ENCODE assay signal across 17 cellular contexts in genomic region chr10:72810976-72811375, GRCh38.
DNase-seq lines count a peak whose midpoint lies in the region; ATAC-seq and TF ChIP-seq lines count a peak whose summit lies in the region.
"Had no signal": no experiment of that assay in that cellular context is flagged by ENCODE, and none has a peak within 500 bp of the region (broad histone marks: within the 10 kb centered on the region; RNA-seq: fewer than 3 reads in every experiment).

No MANE protein-coding gene starts in this region.

- peaks cover 32% of the 10 kb centered on the region for H3F3A ChIP-seq in PC-9 (ENCODE audit: insufficient read depth, low read depth)

- intact Hi-C loops in PC-9 (cut with micrococcal nuclease; ENCODE audit: unreplicated experiment), result no loop called here
- intact Hi-C loops in left cardiac atrium (cut with DNase I), result loop anchor here in 1 of 2 donors (10.0 kb wide), 1 partner anchor 106 kb away; no protein-coding TSS in a partner anchor
- intact Hi-C loops in vagina (cut with DNase I), result no loop called here

- no peak overlapping the region for H2BK20ac ChIP-seq in H9 (ENCODE audit: low read depth, low read length, poor library complexity, severe bottlenecking)

- H3K79me2 ChIP-seq in H9 (ENCODE audit: insufficient read depth, low read length), result no peaks in the 10 kb centered on the region; the same call in 1 of the 2 replicates
- H3K79me2 ChIP-seq in PC-9 (ENCODE audit: low read depth), result peaks cover 18% of the 10 kb centered on the region

- H3K4me1 Mint-ChIP-seq in H9 (peaks cover 22 to 29% of the 10 kb centered on the region in 2 experiments), osteocyte (ENCODE audit: unreplicated experiment) (peaks cover 46% of the 10 kb centered on the region)

- no peak overlapping the region for H4K5ac ChIP-seq in H9 (ENCODE audit: insufficient read length, low read depth, low read length)

- no peaks in the 10 kb centered on the region for H4K20me1 ChIP-seq in H9 (ENCODE audit: control insufficient read depth, insufficient read depth, insufficient read length)
- H4K20me1 ChIP-seq in PC-9 (ENCODE audit: insufficient read depth), result no peaks in the 10 kb centered on the region
- H4K20me1 ChIP-seq: BLaER1 had no signal

- no peak overlapping the region for H3K18ac ChIP-seq in H9 (ENCODE audit: insufficient read length, low read depth, low read length)

- no peaks in the 10 kb centered on the region for H3K27me3 ChIP-seq in H9 (ENCODE audit: insufficient read depth, low read length)
- H3K27me3 ChIP-seq in PC-9 (ENCODE audit: insufficient read depth, low read depth), result no peaks in the 10 kb centered on the region
- no peaks in the 10 kb centered on the region for H3K27me3 ChIP-seq in vagina
- H3K27me3 ChIP-seq: BLaER1 had no signal

- no peaks in the 10 kb centered on the region for H3K79me1 ChIP-seq in H9 (ENCODE audit: insufficient read depth, low read depth, low read length, poor library complexity, severe bottlenecking)

- no peak overlapping the region for H3K4ac ChIP-seq in H9 (ENCODE audit: low read depth, low read length)

- H3K27me3 Mint-ChIP-seq in H9 (ENCODE audit: low read depth), result no peaks in the 10 kb centered on the region
- H3K27me3 Mint-ChIP-seq in osteocyte (ENCODE audit: unreplicated experiment), result no peaks in the 10 kb centered on the region
- H3K27me3 Mint-ChIP-seq: CD4-positive, alpha-beta memory T cell had no signal

- H3K9me2 ChIP-seq in PC-9 (ENCODE audit: insufficient read depth), result no peaks in the 10 kb centered on the region

- H4K91ac ChIP-seq in H9 (ENCODE audit: insufficient read length, low read depth, low read length), result no peak overlapping the region

- H3K27ac ChIP-seq in H9 (ENCODE audit: insufficient read length, low read depth, low read length), result no peak overlapping the region
- 0 out of 2 replicates have a peak overlapping the region, but pooled peaks have one; percentile 36 for H3K27ac ChIP-seq in PC-9
- peak overlapping the region; percentile 70 for H3K27ac ChIP-seq in epithelial cell of prostate
- H3K27ac ChIP-seq in vagina, result no peak overlapping the region
- H3K27ac ChIP-seq in caudate nucleus (ENCODE audit: low read depth, low read length), result no peak overlapping the region
- H3K27ac ChIP-seq: BLaER1, GM23248 had no signal

- no peak overlapping the region for H3K23ac ChIP-seq in H9 (ENCODE audit: insufficient read length, low read depth, low read length)

- no peak overlapping the region for H3T11ph ChIP-seq in H9 (ENCODE audit: low read length)

- H3K4me1 ChIP-seq in H9 (ENCODE audit: insufficient read depth, low read length) (no peaks in the 10 kb centered on the region), PC-9 (replicated peaks; ENCODE audit: insufficient read depth) (peaks cover 18% of the 10 kb centered on the region), vagina (peaks cover 9% of the 10 kb centered on the region)
- H3K4me1 ChIP-seq: BLaER1 had no signal

- no peak overlapping the region for H2BK15ac ChIP-seq in H9 (ENCODE audit: low read depth, low read length)

- WGBS in H9 (ENCODE audit: extremely low coverage, insufficient read length, low lambda C conversion rate), result 100% methylated on average over 3 of the region's 5 CpGs

- DNase-seq in H9 (no peak), PC-9 (no peak), epithelial cell of prostate (ENCODE audit: low read depth, low spot score) (no peak), osteocyte (ENCODE audit: extremely low spot score, unreplicated experiment) (no peak), left cardiac atrium (no peak), vagina (ENCODE audit: extremely low spot score in 2 of 2) (no peak), caudate nucleus (lab: John Stamatoyannopoulos, UW) (no peak), NCI-H1092 treated with DMSO at 0.1 percent for 48 hours (lab: John Stamatoyannopoulos, UW) (no peak)
- DNase-seq: 8988T; CD4-positive, alpha-beta memory T cell; DMS153; DMS79; GDM1; GM23248 had no signal

- H3K56ac ChIP-seq in H9 (ENCODE audit: insufficient read length, low read depth, low read length), result no peak overlapping the region

- H3K36me3 ChIP-seq in PC-9 (ENCODE audit: low read depth) (no peaks in the 10 kb centered on the region; the same call in 1 of the 2 replicates), vagina (no peaks in the 10 kb centered on the region)

- no peak overlapping the region for H4K8ac ChIP-seq in H9 (replicated peaks; ENCODE audit: insufficient read length, low read depth, low read length)

- no peak overlapping the region for H2BK5ac ChIP-seq in H9 (ENCODE audit: insufficient read length, low read length)

- peaks cover 0 to 2% (median 0%) of the 10 kb centered on the region in 3 experiments; a peak in 2 of 7 replicates for H3K36me3 Mint-ChIP-seq in H9 (ENCODE audit: insufficient read depth in 1 of 3, low read depth in 3 of 3)
- peaks cover 13% of the 10 kb centered on the region for H3K36me3 Mint-ChIP-seq in osteocyte (ENCODE audit: unreplicated experiment)

- H3K27ac Mint-ChIP-seq in H9, result peak overlapping the region in 2 of 3 experiments; percentile 6 to 74; a peak in 2 of 7 replicates
- H3K27ac Mint-ChIP-seq in osteocyte (ENCODE audit: unreplicated experiment), result peak overlapping the region; percentile 5
- H3K27ac Mint-ChIP-seq: CD4-positive, alpha-beta memory T cell had no signal

- H2BK12ac ChIP-seq in H9 (ENCODE audit: insufficient read length, low read depth, low read length), result no peak overlapping the region

- POLR2A ChIA-PET in PC-9 (lab: Charles Lee; ENCODE audit: unreplicated experiment), result no interaction called here

- H3K9me3 ChIP-seq in H9 (ENCODE audit: control insufficient read depth, low read depth, low read length) (no peaks in the 10 kb centered on the region), PC-9 (ENCODE audit: insufficient read depth, low read depth) (no peaks in the 10 kb centered on the region), vagina (no peaks in the 10 kb centered on the region)
- H3K9me3 ChIP-seq: BLaER1 had no signal

- ATAC-seq in left cardiac atrium, result no peak
- ATAC-seq: HCT116 had no signal

- no peaks in the 10 kb centered on the region for H3K23me2 ChIP-seq in H9 (ENCODE audit: insufficient read length, low read depth, low read length, poor library complexity, severe bottlenecking)

- TF ChIP-seq POLR2A in vagina (IDR thresholded peaks at IDR 0.05), result no peak

- CTCF ChIA-PET in PC-9 (lab: Charles Lee), result no interaction called here

- no peak overlapping the region for H2AK5ac ChIP-seq in H9 (ENCODE audit: insufficient read length, low read length)

- H3K9me3 Mint-ChIP-seq in H9 (no peaks in the 10 kb centered on the region), osteocyte (ENCODE audit: unreplicated experiment) (peaks cover 6% of the 10 kb centered on the region)

- no peak overlapping the region for H2AFZ ChIP-seq in H9 (ENCODE audit: low read length)
- H2AFZ ChIP-seq in PC-9, result no peak overlapping the region
- H2AFZ ChIP-seq: GM23248 had no signal

- BruUV-seq in PC-9 (replicated peaks; lab: Mats Ljungman, UMichigan), result no TSS peak

- H3K4me3 ChIP-seq in PC-9 (no peak overlapping the region), vagina (no peak overlapping the region)
- H3K4me3 ChIP-seq: BLaER1, GM23248 had no signal

- no peak overlapping the region for H3K14ac ChIP-seq in H9 (ENCODE audit: insufficient read depth, low read length)

- no peak overlapping the region for H3K4me3 Mint-ChIP-seq in H9
- no peak overlapping the region for H3K4me3 Mint-ChIP-seq in osteocyte (ENCODE audit: unreplicated experiment)
- H3K4me3 Mint-ChIP-seq: CD14-positive monocyte; CD4-positive, alpha-beta memory T cell had no signal

- no peak overlapping the region for H3K4me2 ChIP-seq in H9 (ENCODE audit: insufficient read depth, insufficient read length, low read length)
- H3K4me2 ChIP-seq in PC-9, result no peak overlapping the region
- H3K4me2 ChIP-seq: BLaER1 had no signal

- H2BK120ac ChIP-seq in H9 (ENCODE audit: low read depth, low read length, poor library complexity, severe bottlenecking), result no peak overlapping the region

- H3K9ac ChIP-seq in H9 (ENCODE audit: extremely low read depth, insufficient read length, low read length), result no peak overlapping the region
- H3K9ac ChIP-seq: BLaER1, GM23248 had no signal

- TF ChIP-seq CTCF in H9 (conservative IDR thresholded peaks at IDR 0.05) (no peak), PC-9 (conservative IDR thresholded peaks at IDR 0.05) (no peak), osteocyte (IDR thresholded peaks at IDR 0.05) (no peak), vagina (IDR thresholded peaks at IDR 0.05) (no peak)

Comparison
In these comparisons a context has a peak if more than half of its experiments do, and no peak if none do; other contexts are left out.
1. H3K27ac ChIP-seq: peak in PC-9 (single experiment) and epithelial cell of prostate (single experiment); none in H9 (single experiment), vagina (single experiment) and caudate nucleus (single experiment).